In genomic region chr1:16166117-16166516, GRCh38 we compare ENCODE assay signal across 21 cellular contexts. TPM values are rescaled to one million over a fixed set of nuclear protein-coding genes. Genes with fewer than 3 reads are reported as not detected.
DNase-seq lines count a peak whose midpoint lies in the region; ATAC-seq, FAIRE-seq and TF ChIP-seq lines count a peak whose summit lies in the region.
"Had no signal": no experiment of that assay in that cellular context is flagged by ENCODE, and none has a peak within 500 bp of the region (broad histone marks: within the 10 kb centered on the region; RNA-seq: fewer than 3 reads in every experiment).

No MANE protein-coding gene starts in this region.

- no peaks in the 10 kb centered on the region for H3K9me3 ChIP-seq in mammary epithelial cell (replicated peaks; ENCODE audit: insufficient read depth, low read length)
- H3K9me3 ChIP-seq: BLaER1, sigmoid colon, upper lobe of right lung had no signal

- H3K36me3 Mint-ChIP-seq in MCF 10A (ENCODE audit: insufficient read depth, unreplicated experiment): peaks cover 16% of the 10 kb centered on the region
- no peaks in the 10 kb centered on the region for H3K36me3 Mint-ChIP-seq in brain
- H3K36me3 Mint-ChIP-seq in natural killer cell treated with Interleukin-12 subunit alpha and Interleukin-12 subunit beta and Interleukin-15 and Interleukin-18, amount 100 ng/mL, for 72 hours: no peaks in the 10 kb centered on the region

- H3K27ac ChIP-seq in mammary epithelial cell (ENCODE audit: insufficient read depth, low read depth, low read length): no peak overlapping the region
- H3K27ac ChIP-seq: BLaER1, sigmoid colon, upper lobe of right lung had no signal

- no peak overlapping the region for H3K4me2 ChIP-seq in mammary epithelial cell (ENCODE audit: insufficient read depth, low read depth, low read length)

- in situ Hi-C loops in mammary epithelial cell (cut with MboI; ENCODE audit: low sequenced_read_pairs in 2 of 2): no loop called here

- no peaks in the 10 kb centered on the region for H3K36me3 ChIP-seq in mammary epithelial cell (ENCODE audit: insufficient read depth, low read length)
- H3K36me3 ChIP-seq: BLaER1, sigmoid colon, upper lobe of right lung had no signal

- no peaks in the 10 kb centered on the region for H3K27me3 ChIP-seq in mammary epithelial cell (ENCODE audit: insufficient read depth, low read length)
- H3K27me3 ChIP-seq: sigmoid colon, upper lobe of right lung had no signal

- CTCF ChIA-PET in MCF 10A (lab: Yijun Ruan, JAX) (interaction anchor here (0.6 to 0.7 kb wide), 2 partner anchors 13 to 21 kb away, joined by 3 read pairs; no protein-coding TSS in a partner anchor), mammary epithelial cell (lab: Charles Lee; ENCODE audit: low non-redundant PET) (no interaction called here)

- no peaks in the 10 kb centered on the region for H3K79me2 ChIP-seq in mammary epithelial cell (ENCODE audit: insufficient read depth, low read length)

- H2AFZ ChIP-seq in mammary epithelial cell (ENCODE audit: low read depth, low read length): no peak overlapping the region

- no peak for FAIRE-seq in GM12891 (lab: Jason Lieb, UNC)
- FAIRE-seq: D721Med, GM12892 had no signal

- no peak for DNase-seq in MCF 10A (ENCODE audit: unreplicated experiment)
- no peak for DNase-seq in mammary epithelial cell
- DNase-seq in natural killer cell treated with Interleukin-12 subunit alpha and Interleukin-12 subunit beta and Interleukin-15 and Interleukin-18, amount 100 ng/mL, for 72 hours (ENCODE audit: low spot score): no peak
- DNase-seq in NOMO-1 treated with dmso at 0.1 percent for 144 hours (lab: John Stamatoyannopoulos, UW; ENCODE audit: unreplicated experiment): no peak
- no peak for DNase-seq in islet precursor cell
- no peak for DNase-seq in activated effector memory CD4-positive, alpha-beta T cell treated with anti-CD3 and anti-CD28 coated beads, Interleukin-2, amount 50 U/mL, for 16 hours
- DNase-seq in GM12891 (ENCODE audit: insufficient read length, low spot score): no peak
- DNase-seq: ACHN; activated CD4-positive, alpha-beta T cell treated with anti-CD3 and anti-CD28 coated beads for 4 hours; H9; NCI-H1694; NCI-H2171 treated with DMSO at 0.1 percent for 48 hours; posterior cingulate gyrus; sigmoid colon; upper lobe of right lung had no signal

- 89% methylated on average over 1 of the region's 2 CpGs for WGBS in mammary epithelial cell (ENCODE audit: low coverage, missing lambda C conversion rate)

- intact Hi-C loops in MCF 10A (cut with micrococcal nuclease): no loop called here
- intact Hi-C loops in mammary epithelial cell (cut with micrococcal nuclease): no loop called here

- H3K27me3 Mint-ChIP-seq in MCF 10A (ENCODE audit: insufficient read depth, unreplicated experiment) (no peaks in the 10 kb centered on the region), brain (no peaks in the 10 kb centered on the region)
- H3K27me3 Mint-ChIP-seq in natural killer cell treated with Interleukin-12 subunit alpha and Interleukin-12 subunit beta and Interleukin-15 and Interleukin-18, amount 100 ng/mL, for 72 hours: peaks cover 31% of the 10 kb centered on the region in 2 donors

- BruUV-seq in MCF 10A (replicated peaks; lab: Mats Ljungman, UMichigan) (no TSS peak), mammary epithelial cell (replicated peaks; lab: Mats Ljungman, UMichigan) (no TSS peak)

- ATAC-seq in natural killer cell treated with Interleukin-12 subunit alpha and Interleukin-12 subunit beta and Interleukin-15 and Interleukin-18, amount 100 ng/mL, for 72 hours: no peak

- peak overlapping the region; percentile 9 for H3K27ac Mint-ChIP-seq in MCF 10A (ENCODE audit: low read depth, unreplicated experiment)
- peak overlapping the region in 1 of 5 experiments; percentile 94 for H3K27ac Mint-ChIP-seq in brain
- no peak overlapping the region for H3K27ac Mint-ChIP-seq in natural killer cell treated with Interleukin-12 subunit alpha and Interleukin-12 subunit beta and Interleukin-15 and Interleukin-18, amount 100 ng/mL, for 72 hours

- H3K9ac ChIP-seq in mammary epithelial cell (ENCODE audit: insufficient read depth, low read length): no peak overlapping the region
- H3K9ac ChIP-seq: BLaER1 had no signal

- H3K9me3 Mint-ChIP-seq in MCF 10A (ENCODE audit: unreplicated experiment) (no peaks in the 10 kb centered on the region), brain (peaks cover 0 to 1% (median 0%) of the 10 kb centered on the region in 5 experiments)
- H3K9me3 Mint-ChIP-seq in natural killer cell treated with Interleukin-12 subunit alpha and Interleukin-12 subunit beta and Interleukin-15 and Interleukin-18, amount 100 ng/mL, for 72 hours: no peaks in the 10 kb centered on the region
- H3K9me3 Mint-ChIP-seq: H9 had no signal

- no peak overlapping the region for H3K4me3 ChIP-seq in mammary epithelial cell (replicated peaks in 1 of 3; ENCODE audit: insufficient read depth in 1 of 3, low read depth in 2 of 3, low read length in 3 of 3)
- H3K4me3 ChIP-seq: BLaER1, sigmoid colon, SK-N-MC, upper lobe of right lung had no signal

- POLR2A ChIA-PET in MCF 10A (lab: Yijun Ruan, JAX): interaction anchor here (3.6 to 4.6 kb wide), 2 partner anchors 12 to 17 kb away, joined by 27 to 44 read pairs; partner anchors contain the start of gene EPHA2

- peaks cover 18% of the 10 kb centered on the region for H3K4me1 ChIP-seq in mammary epithelial cell (ENCODE audit: insufficient read depth, low read length)

- dilution Hi-C loops in mammary epithelial cell (cut with HindIII; ENCODE audit: low sequenced_read_pairs): no loop called here

- H3K4me1 Mint-ChIP-seq in MCF 10A (ENCODE audit: insufficient read depth, unreplicated experiment): peaks cover 22% of the 10 kb centered on the region
- H3K4me1 Mint-ChIP-seq in brain: peaks cover 63% of the 10 kb centered on the region
- H3K4me1 Mint-ChIP-seq in natural killer cell treated with Interleukin-12 subunit alpha and Interleukin-12 subunit beta and Interleukin-15 and Interleukin-18, amount 100 ng/mL, for 72 hours (ENCODE audit: low read depth in 2 of 2): peaks cover 17 to 22% of the 10 kb centered on the region in 2 donors

- TF ChIP-seq POLR2A in GM12891 (IDR thresholded peaks at IDR 0.05; ENCODE audit: low read depth, low read length): no peak

- no peak overlapping the region for H3K4me3 Mint-ChIP-seq in MCF 10A (ENCODE audit: unreplicated experiment)
- H3K4me3 Mint-ChIP-seq in brain: peak overlapping the region in 4 of 5 experiments; percentile 3 to 54 (median 32)
- peak overlapping the region; percentile 36 for H3K4me3 Mint-ChIP-seq in natural killer cell treated with Interleukin-12 subunit alpha and Interleukin-12 subunit beta and Interleukin-15 and Interleukin-18, amount 100 ng/mL, for 72 hours

- TF ChIP-seq CTCF in MCF 10A (IDR thresholded peaks at IDR 0.05; ENCODE audit: unreplicated experiment): no peak
- TF ChIP-seq CTCF in mammary epithelial cell (conservative IDR thresholded peaks at IDR 0.05 in 1 of 2, IDR thresholded peaks at IDR 0.05 in 1 of 2; ENCODE audit: extremely low read depth in 1 of 2, insufficient read depth in 1 of 2, low read depth in 1 of 2, low read length in 2 of 2): no peak
- TF ChIP-seq CTCF in brain (conservative IDR thresholded peaks at IDR 0.05): no peak

- H4K20me1 ChIP-seq in mammary epithelial cell (ENCODE audit: insufficient read depth, low read length): no peaks in the 10 kb centered on the region
- H4K20me1 ChIP-seq: BLaER1 had no signal

TF ChIP-seq in GM12891, 5 proteins besides CTCF, POLR2A, EP300 and RAD21:
- TF ChIP-seq PAX5 (IDR thresholded peaks at IDR 0.05; ENCODE audit: insufficient read depth, low read length, severe bottlenecking) (no peak), POU2F2 (IDR thresholded peaks at IDR 0.05; ENCODE audit: low read depth, low read length) (no peak), TAF1 (IDR thresholded peaks at IDR 0.05; ENCODE audit: low read depth, low read length) (no peak), POLR2AphosphoS5 (IDR thresholded peaks at IDR 0.05; ENCODE audit: low read depth, low read length) (no peak), SPI1 (IDR thresholded peaks at IDR 0.05; ENCODE audit: low read depth, low read length) (no peak)
TF ChIP-seq in GM12891: peak in this region for 0.

RNA-seq across cellular contexts. Expression of gene EPHA2, which starts 10.2 kb away (rescaled TPM):
- 206 and 248 TPM in 2 replicates for total RNA-seq in MCF 10A (2022)
- 100 to 1,000 TPM in 1 of 2 donors, 10 to 100 TPM in 1; 77.3 to 181 TPM for total RNA-seq in mammary epithelial cell
- 91.7 TPM for polyA plus RNA-seq in mammary epithelial cell
- 181 TPM for polyA minus RNA-seq in mammary epithelial cell
- 2.6 TPM for polyA plus RNA-seq in brain (ENCODE audit: insufficient read depth, low read depth, low replicate concordance)
- not detected for total RNA-seq in natural killer cell treated with Interleukin-12 subunit alpha and Interleukin-12 subunit beta and Interleukin-15 and Interleukin-18, amount 100 ng/mL, for 72 hours
- 0.14 TPM for polyA plus RNA-seq in GM12891 (2012; ENCODE audit: low read depth, missing spikeins)
- total RNA-seq: T-helper 2 cell treated with Interferon-gamma antibody and Interleukin-4, amounts not matched to agents 100 ng/mL and 5 ng/mL, for 36 hours had no signal

RNA-seq across cellular contexts. Expression of gene ARHGEF19, which starts 46.3 kb away (rescaled TPM):
- 1.7 and 1.9 TPM in 2 replicates for total RNA-seq in MCF 10A (2022)
- 1 to 10 TPM; 3.0 to 3.5 TPM for total RNA-seq in mammary epithelial cell
- polyA plus RNA-seq in mammary epithelial cell: 4.0 TPM
- polyA minus RNA-seq in mammary epithelial cell: 2.0 TPM
- 33.6 TPM for polyA plus RNA-seq in brain (ENCODE audit: insufficient read depth, low read depth, low replicate concordance)
- 10 to 100 TPM; 13.0 to 14.0 TPM for total RNA-seq in natural killer cell treated with Interleukin-12 subunit alpha and Interleukin-12 subunit beta and Interleukin-15 and Interleukin-18, amount 100 ng/mL, for 72 hours
- polyA plus RNA-seq in GM12891 (2012; ENCODE audit: low read depth, missing spikeins): 1.1 TPM

Comparison
In these comparisons a context has a peak if more than half of its experiments do, and no peak if none do; other contexts are left out.
1. RNA of gene EPHA2, which starts 10.2 kb away (total RNA-seq): 206 to 248 TPM in MCF 10A and 77.3 to 181 TPM in mammary epithelial cell; not detected in natural killer cell treated with Interleukin-12 subunit alpha and Interleukin-12 subunit beta and Interleukin-15 and Interleukin-18, amount 100 ng/mL, for 72 hours; every median in the first group is over 10 times any median in the second.